ENCODE assay signal across 2 cellular contexts in genomic region chr15:28719626-28720025, GRCh38. TPM values are rescaled to one million over a fixed set of nuclear protein-coding genes. Genes with fewer than 3 reads are reported as not detected.
"Had no signal": no experiment of that assay in that cellular context is flagged by ENCODE, and none has a peak within 500 bp of the region (broad histone marks: within the 10 kb centered on the region; RNA-seq: fewer than 3 reads in every experiment).

No MANE protein-coding gene starts in this region.

RNA-seq across cellular contexts. Expression of gene GOLGA8M, which starts 7.4 kb away (rescaled TPM):
- total RNA-seq: G401, GM12878 had no signal
